Comparison of ENCODE assay signal across 26 cellular contexts in the genomic region with DNA sequence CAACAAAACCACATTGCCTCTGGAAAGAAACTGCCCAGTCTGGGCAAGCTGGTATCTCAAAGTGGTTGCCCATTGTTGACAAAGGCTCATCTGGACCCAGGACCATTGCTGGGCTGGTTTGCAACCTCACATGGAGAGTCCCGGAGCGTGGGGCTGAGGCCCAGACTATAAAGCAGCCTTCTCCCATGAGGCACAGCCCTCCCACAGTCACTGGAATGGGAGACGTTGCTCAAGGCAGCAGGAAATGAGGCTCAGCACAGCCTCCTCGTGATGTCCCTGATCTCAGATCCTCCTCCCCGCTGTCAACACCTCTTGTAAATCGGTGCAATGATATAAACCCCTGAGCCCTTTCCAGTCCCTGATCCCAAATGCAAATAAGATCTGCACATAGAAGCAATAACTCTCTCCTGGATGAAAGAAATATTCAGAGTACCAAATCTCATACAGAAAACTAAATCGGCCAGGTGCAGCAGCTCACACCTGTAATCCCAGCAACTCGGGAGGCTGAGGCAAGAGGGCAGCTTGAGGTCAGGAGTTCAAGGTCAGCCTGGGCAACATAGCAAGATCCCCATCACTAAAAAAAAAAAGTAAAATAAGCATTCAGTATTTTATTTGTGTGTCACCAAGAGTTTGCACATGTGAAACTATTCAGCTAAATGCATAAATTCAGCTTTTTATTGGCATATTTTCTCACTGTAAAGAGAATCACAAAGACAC.
DNase-seq lines count a peak whose midpoint lies in the region; TF ChIP-seq lines count a peak whose summit lies in the region.
"Had no signal": no experiment of that assay in that cellular context is flagged by ENCODE, and none has a peak within 500 bp of the region (broad histone marks: within the 10 kb centered on the region; RNA-seq: fewer than 3 reads in every experiment).

No MANE protein-coding gene starts in this region.

- in situ Hi-C loops in KBM-7 (cut with MboI; ENCODE audit: low pct_unique_long_range_greater_than_20kb, low sequenced_read_pairs), result no loop called here
- in situ Hi-C loops in GM13977 (cut with MboI; ENCODE audit: low pct_unique_long_range_greater_than_20kb, low sequenced_read_pairs, unreplicated experiment), result no loop called here

- no peaks in the 10 kb centered on the region for H3K36me3 ChIP-seq in spleen
- H3K36me3 ChIP-seq: neural progenitor cell, right atrium auricular region, thoracic aorta had no signal

- TF ChIP-seq CTCF in AG10803 (conservative IDR thresholded peaks at IDR 0.05; ENCODE audit: low read length) (no peak), spleen (IDR thresholded peaks at IDR 0.05 in 8 of 11, conservative IDR thresholded peaks at IDR 0.05 in 3 of 11) (no peak), GM13977 (IDR thresholded peaks at IDR 0.05; ENCODE audit: extremely low read depth, insufficient read depth, missing control alignments) (no peak)

- DNase-seq in AG10803 (ENCODE audit: low read depth) (peak; percentile 7), KBM-7 (peak; percentile 77), amniotic epithelial cell (ENCODE audit: low read depth) (peak; percentile 27), foreskin melanocyte (peak; percentile 6), spleen (no peak), OCI-M1 (lab: John Stamatoyannopoulos, UW) (no peak), GM13977 (ENCODE audit: low spot score) (no peak), COLO668 (lab: John Stamatoyannopoulos, UW; ENCODE audit: unreplicated experiment) (no peak)
- DNase-seq: activated CD4-positive, alpha-beta T cell treated with anti-CD3 and anti-CD28 coated beads for 4 hours; activated CD8-positive, alpha-beta T cell treated with anti-CD3 and anti-CD28 coated beads, Interleukin-2, amount 10 ng/mL, durations not matched to agents 7 days and 5 days; activated naive CD4-positive, alpha-beta T cell treated with anti-CD3 and anti-CD28 coated beads, Interleukin-2, amount 10 ng/mL, durations not matched to agents 7 days and 5 days; amygdala; DMS79; mesenchymal stem cell; NCI-H1092 treated with DMSO at 0.1 percent for 48 hours; NCI-H187; NCI-H2171 treated with DMSO at 0.1 percent for 48 hours; NCI-H510A; PC-3; posterior cingulate gyrus; stimulated activated CD4-positive, alpha-beta T cell treated with anti-CD3 and anti-CD28 coated beads, Interleukin-2, amount 100 ng/mL, for 48 hours; stimulated activated naive CD8-positive, alpha-beta T cell treated with anti-CD3 and anti-CD28 coated beads, Interleukin-15, amount 100 ng/mL, for 72 hours had no signal

- H3K4me1 ChIP-seq in spleen, result no peaks in the 10 kb centered on the region
- H3K4me1 ChIP-seq: right atrium auricular region had no signal

- H3K4me3 ChIP-seq in AG10803 (ENCODE audit: low read length) (no peak overlapping the region), spleen (no peak overlapping the region)
- H3K4me3 ChIP-seq: neural progenitor cell, right atrium auricular region, thoracic aorta had no signal

- H3K27me3 ChIP-seq in spleen (replicated peaks in 1 of 7), result no peaks in the 10 kb centered on the region
- H3K27me3 ChIP-seq: neural progenitor cell, right atrium auricular region had no signal

- TF ChIP-seq POLR2A in spleen (IDR thresholded peaks at IDR 0.05), result no peak

- intact Hi-C loops in spleen (cut with DNase I; ENCODE audit: low total_unique reads), result no loop called here

- no peaks in the 10 kb centered on the region for H3K9me3 ChIP-seq in spleen
- H3K9me3 ChIP-seq: right atrium auricular region, thoracic aorta had no signal

- WGBS in spleen, 5 donors, result 48 to 78% (median 64%) methylated on average over 4 to 8 of the region's 8 CpGs

- no peak overlapping the region for H3K27ac ChIP-seq in spleen
- H3K27ac ChIP-seq: neural progenitor cell, right atrium auricular region, thoracic aorta, VCaP had no signal

Comparison
In these comparisons a context has a peak if more than half of its experiments do, and no peak if none do; other contexts are left out.
1. DNase-seq: peak in AG10803 (single experiment), KBM-7 (single experiment), amniotic epithelial cell (single experiment) and foreskin melanocyte (single experiment); none in spleen (single experiment), OCI-M1 (single experiment), GM13977 (single experiment) and COLO668 (single experiment).